ENCODE assay signal across 20 cellular contexts in the genomic region with DNA sequence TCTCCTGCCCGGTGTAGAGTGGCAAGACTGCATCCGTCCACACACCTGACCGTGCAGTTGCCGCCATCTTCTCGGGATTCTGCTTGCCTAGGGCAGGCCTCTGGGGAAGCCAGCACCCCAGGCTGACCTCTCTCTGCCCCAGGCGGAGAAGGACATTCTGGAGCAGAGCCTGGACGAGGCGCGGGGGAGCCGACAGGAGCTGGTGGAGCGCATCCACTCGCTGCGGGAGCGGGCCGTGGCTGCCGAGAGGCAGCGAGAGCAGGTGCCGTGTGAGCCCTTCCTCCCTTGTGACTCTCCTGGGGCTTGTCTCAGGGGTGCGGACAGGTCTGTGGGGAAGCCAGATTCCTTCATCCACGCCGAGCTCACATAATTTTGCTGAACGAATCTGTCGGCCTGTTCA. TPM values are rescaled to one million over a fixed set of nuclear protein-coding genes. Genes with fewer than 3 reads are reported as not detected.
A peak's percentile ranks its signal among the peaks of the same experiment; 100 is the strongest.
DNase-seq lines count a peak whose midpoint lies in the region; ATAC-seq and TF ChIP-seq lines count a peak whose summit lies in the region.
"Had no signal": no experiment of that assay in that cellular context is flagged by ENCODE, and none has a peak within 500 bp of the region (broad histone marks: within the 10 kb centered on the region; RNA-seq: fewer than 3 reads in every experiment).

No MANE protein-coding gene starts in this region.

- peaks cover 14% of the 10 kb centered on the region for H3K27me3 Mint-ChIP-seq in GM23338 (ENCODE audit: insufficient read depth, low read depth, poor library complexity)
- H3K27me3 Mint-ChIP-seq in WTC11 (ENCODE audit: low read depth) = no peaks in the 10 kb centered on the region
- H3K27me3 Mint-ChIP-seq in neural progenitor cell (ENCODE audit: insufficient read depth, low read depth) = peaks cover 8% of the 10 kb centered on the region
- H3K27me3 Mint-ChIP-seq in CD4-positive, alpha-beta memory T cell = peaks cover 1 to 2% of the 10 kb centered on the region in 2 donors
- H3K27me3 Mint-ChIP-seq in T-helper 17 cell = peaks cover 31% of the 10 kb centered on the region

- DNase-seq in GM23338 (ENCODE audit: low spot score) (no peak), WTC11 (ENCODE audit: low spot score) (no peak), left kidney (ENCODE audit: low read depth, low spot score) (peak; percentile 85), neural progenitor cell (ENCODE audit: low spot score) (no peak), islet precursor cell (no peak), T-helper 17 cell (no peak)
- no peak for DNase-seq in CD4-positive, alpha-beta memory T cell
- no peak for DNase-seq in stimulated activated CD4-positive, alpha-beta T cell treated with anti-CD3 and anti-CD28 coated beads, Interleukin-12 subunit alpha, Interleukin-12 subunit beta, amount 100 ng/mL, for 4 hours
- DNase-seq: 8988T; ACHN; AML-193; BE2C; C1 segment of cervical spinal cord; Caco-2; CD8-positive, alpha-beta T cell; DMS153; DND-41; HFFc6 had no signal

- intact Hi-C loops in CD4-positive, alpha-beta memory T cell (cut with micrococcal nuclease) = no loop called here

- no peaks in the 10 kb centered on the region for H3K79me2 ChIP-seq in GM23338 (replicated peaks; ENCODE audit: insufficient read depth)
- H3K79me2 ChIP-seq in neural progenitor cell (ENCODE audit: low read depth) = no peaks in the 10 kb centered on the region

- no peak overlapping the region for H3K4me3 ChIP-seq in GM23338
- no peak overlapping the region for H3K4me3 ChIP-seq in neural progenitor cell
- H3K4me3 ChIP-seq in CD4-positive, alpha-beta memory T cell (ENCODE audit: low read length in 2 of 2) = no peak overlapping the region
- H3K4me3 ChIP-seq: A549, HAP-1 had no signal

- peaks cover 2% of the 10 kb centered on the region; the same call in 2 of the 3 replicates for H3K4me1 Mint-ChIP-seq in GM23338
- H3K4me1 Mint-ChIP-seq in WTC11 = no peaks in the 10 kb centered on the region
- H3K4me1 Mint-ChIP-seq in neural progenitor cell = peaks cover 19% of the 10 kb centered on the region
- no peaks in the 10 kb centered on the region for H3K4me1 Mint-ChIP-seq in CD4-positive, alpha-beta memory T cell
- peaks cover 4% of the 10 kb centered on the region for H3K4me1 Mint-ChIP-seq in T-helper 17 cell

- H3K36me3 ChIP-seq in GM23338 (ENCODE audit: insufficient read depth) (no peaks in the 10 kb centered on the region), neural progenitor cell (no peaks in the 10 kb centered on the region)
- H3K36me3 ChIP-seq in CD4-positive, alpha-beta memory T cell (ENCODE audit: insufficient read depth, low read length) = no peaks in the 10 kb centered on the region
- H3K36me3 ChIP-seq: BE2C, HAP-1 had no signal

- H3K27ac Mint-ChIP-seq in GM23338 = peak overlapping the region; percentile 68; the same call in 1 of the 2 replicates
- H3K27ac Mint-ChIP-seq in WTC11 = peak overlapping the region; percentile 60; the same call in 1 of the 2 replicates
- peak overlapping the region; percentile 92 for H3K27ac Mint-ChIP-seq in neural progenitor cell
- H3K27ac Mint-ChIP-seq in CD4-positive, alpha-beta memory T cell = no peak overlapping the region
- no peak overlapping the region for H3K27ac Mint-ChIP-seq in T-helper 17 cell
- H3K27ac Mint-ChIP-seq: CD8-positive, alpha-beta T cell; HFFc6 had no signal

- 0 out of 2 replicates have a peak overlapping the region, but pooled peaks have one; percentile 7 for H2AFZ ChIP-seq in GM23338
- no peak overlapping the region for H2AFZ ChIP-seq in neural progenitor cell (replicated peaks)

- no peak overlapping the region for H3K4me2 ChIP-seq in GM23338
- no peak overlapping the region for H3K4me2 ChIP-seq in neural progenitor cell
- H3K4me2 ChIP-seq: A549 had no signal

- H4K20me1 ChIP-seq in GM23338 (replicated peaks; ENCODE audit: insufficient read depth) = no peaks in the 10 kb centered on the region
- H4K20me1 ChIP-seq in neural progenitor cell (ENCODE audit: low read depth) = no peaks in the 10 kb centered on the region

- no peaks in the 10 kb centered on the region for H3K9me3 Mint-ChIP-seq in GM23338
- no peaks in the 10 kb centered on the region for H3K9me3 Mint-ChIP-seq in WTC11
- no peaks in the 10 kb centered on the region for H3K9me3 Mint-ChIP-seq in neural progenitor cell
- H3K9me3 Mint-ChIP-seq in CD4-positive, alpha-beta memory T cell = peaks cover 0 to 1% (median 0%) of the 10 kb centered on the region in 8 donors
- H3K9me3 Mint-ChIP-seq: CD8-positive, alpha-beta T cell; HFFc6 had no signal

- H3K27ac ChIP-seq in GM23338 (ENCODE audit: low read depth) (no peak overlapping the region), neural progenitor cell (no peak overlapping the region)
- no peak overlapping the region for H3K27ac ChIP-seq in CD4-positive, alpha-beta memory T cell (ENCODE audit: low read depth, low read length)
- H3K27ac ChIP-seq: A549 had no signal

- H3K9me3 ChIP-seq in neural progenitor cell (ENCODE audit: low read depth) (no peaks in the 10 kb centered on the region), T-helper 17 cell (ENCODE audit: control insufficient read depth, low read length, poor library complexity, severe bottlenecking) (no peaks in the 10 kb centered on the region)
- no peaks in the 10 kb centered on the region for H3K9me3 ChIP-seq in CD4-positive, alpha-beta memory T cell (ENCODE audit: control insufficient read depth in 1 of 2, low read length in 2 of 2)
- H3K9me3 ChIP-seq: A549, BE2C, Caco-2, HAP-1 had no signal

- H3F3A ChIP-seq in GM23338 (replicated peaks; ENCODE audit: low read depth) (0 out of 2 replicates have a peak, but pooled peaks cover 3% of the 10 kb centered on the region), neural progenitor cell (ENCODE audit: low read depth) (no peaks in the 10 kb centered on the region)

- no peaks in the 10 kb centered on the region for H3K36me3 Mint-ChIP-seq in GM23338 (ENCODE audit: low read depth)
- no peaks in the 10 kb centered on the region for H3K36me3 Mint-ChIP-seq in WTC11
- no peaks in the 10 kb centered on the region for H3K36me3 Mint-ChIP-seq in neural progenitor cell
- H3K36me3 Mint-ChIP-seq in CD4-positive, alpha-beta memory T cell = no peaks in the 10 kb centered on the region
- H3K36me3 Mint-ChIP-seq in T-helper 17 cell (ENCODE audit: low read depth) = peaks cover 4% of the 10 kb centered on the region
- H3K36me3 Mint-ChIP-seq: CD8-positive, alpha-beta T cell had no signal

- POLR2A ChIA-PET in WTC11 (lab: Charles Lee) = interaction anchor here (0.6 kb wide), 1 partner anchor 757 kb away, joined by 3 read pairs; no protein-coding TSS in a partner anchor
- POLR2A ChIA-PET in CD4-positive, alpha-beta memory T cell (lab: Charles Lee; ENCODE audit: partially characterized antibody) = no interaction called here

- H3K27me3 ChIP-seq in GM23338 (ENCODE audit: insufficient read depth) (no peaks in the 10 kb centered on the region), neural progenitor cell (no peaks in the 10 kb centered on the region)
- no peaks in the 10 kb centered on the region for H3K27me3 ChIP-seq in CD4-positive, alpha-beta memory T cell (ENCODE audit: insufficient read depth, low read length)
- H3K27me3 ChIP-seq: BE2C had no signal

- CTCF ChIA-PET in WTC11 (lab: Charles Lee) = interaction anchor here (1.4 to 2.8 kb wide), 3 partner anchors 65 to 172 kb away, joined by 6 to 14 read pairs (median 8); a partner anchor contains a TSS
- CTCF ChIA-PET in CD4-positive, alpha-beta memory T cell (lab: Charles Lee; ENCODE audit: partially characterized antibody) = no interaction called here

- H3K4me3 Mint-ChIP-seq in GM23338 = no peak overlapping the region
- H3K4me3 Mint-ChIP-seq in WTC11 = no peak overlapping the region
- no peak overlapping the region for H3K4me3 Mint-ChIP-seq in neural progenitor cell
- H3K4me3 Mint-ChIP-seq in CD4-positive, alpha-beta memory T cell = no peak overlapping the region
- no peak overlapping the region for H3K4me3 Mint-ChIP-seq in T-helper 17 cell
- H3K4me3 Mint-ChIP-seq: CD8-positive, alpha-beta T cell; HFFc6 had no signal

- H3K4me1 ChIP-seq in GM23338 (ENCODE audit: insufficient read depth) = no peaks in the 10 kb centered on the region
- peaks cover 9% of the 10 kb centered on the region for H3K4me1 ChIP-seq in neural progenitor cell
- no peaks in the 10 kb centered on the region for H3K4me1 ChIP-seq in CD4-positive, alpha-beta memory T cell (ENCODE audit: insufficient read depth, low read length)
- H3K4me1 ChIP-seq: BE2C, Caco-2, HAP-1 had no signal

- ATAC-seq in GM23338 (no peak; the same call in 2 of the 3 replicates), WTC11 (no peak), T-helper 17 cell (no peak)
- ATAC-seq: A549; CD8-positive, alpha-beta T cell had no signal

- TF ChIP-seq CTCF in GM23338 (conservative IDR thresholded peaks at IDR 0.05; ENCODE audit: low read depth in 2 of 2) (no peak), WTC11 (IDR thresholded peaks at IDR 0.05) (no peak), neural progenitor cell (IDR thresholded peaks at IDR 0.05) (no peak)

- H3K9ac ChIP-seq in neural progenitor cell = no peak overlapping the region

- no peaks in the 10 kb centered on the region for H3K9me2 ChIP-seq in GM23338 (ENCODE audit: insufficient read depth)

RNA-seq across cellular contexts. Expression of a gene that starts 19.8 kb away (rescaled TPM):
- total RNA-seq in GM23338 (2014; rRNA removed; shearing (Covaris generic)) = 0.52 TPM in 1 of 2 replicates, not detected in the other
- polyA plus RNA-seq in GM23338 (2016; fragmentation: Nextera tagmentation; extraction: Ambion mirVana) = 0.08 TPM in 1 of 2 replicates, not detected in the other
- 0.18 to 0.83 TPM (median 0.25 TPM) in 3 replicates for total RNA-seq in WTC11 (2021)
- total RNA-seq in neural progenitor cell (ENCODE audit: low replicate concordance) = 0.56 and 0.60 TPM in 2 replicates
- under 1 TPM in 1 of 2 experiments, not detected in 1; 0.09 TPM for total RNA-seq in CD4-positive, alpha-beta memory T cell
- polyA plus RNA-seq in CD4-positive, alpha-beta memory T cell = under 1 TPM in 1 of 2 donors, not detected in 1; 0.07 TPM
- total RNA-seq in T-helper 17 cell = not detected
- total RNA-seq: CD8-positive, alpha-beta T cell; HFFc6 had no signal

RNA-seq across cellular contexts. Expression of a gene that starts 30.5 kb away (rescaled TPM):
- 9.6 and 26.9 TPM in 2 replicates for total RNA-seq in GM23338 (2014; rRNA removed; shearing (Covaris generic))
- polyA plus RNA-seq in GM23338 (2016; fragmentation: Nextera tagmentation; extraction: Ambion mirVana) = 17.5 and 18.6 TPM in 2 replicates
- total RNA-seq in WTC11 (2021) = 22.0 to 27.7 TPM (median 22.0 TPM) in 3 replicates
- total RNA-seq in neural progenitor cell (ENCODE audit: low replicate concordance) = 7.2 and 12.4 TPM in 2 replicates
- total RNA-seq in CD4-positive, alpha-beta memory T cell = 100 to 1,000 TPM; 189 to 198 TPM
- polyA plus RNA-seq in CD4-positive, alpha-beta memory T cell = 10 to 100 TPM; 37.8 to 58.6 TPM
- 100 to 1,000 TPM; 136 to 151 TPM for total RNA-seq in T-helper 17 cell

RNA-seq across cellular contexts. Expression of a gene that starts 30.6 kb away (rescaled TPM):
- total RNA-seq in GM23338 (2014; rRNA removed; shearing (Covaris generic)) = 16.1 and 23.0 TPM in 2 replicates
- polyA plus RNA-seq in GM23338 (2016; fragmentation: Nextera tagmentation; extraction: Ambion mirVana) = 10.8 and 10.9 TPM in 2 replicates
- total RNA-seq in WTC11 (2021) (19.1 to 26.4 TPM (median 23.5 TPM) in 3 replicates), neural progenitor cell (ENCODE audit: low replicate concordance) (7.9 and 24.1 TPM in 2 replicates), T-helper 17 cell (10 to 100 TPM; 57.0 to 73.8 TPM)
- total RNA-seq in CD4-positive, alpha-beta memory T cell = 100 to 1,000 TPM; 121 to 126 TPM
- polyA plus RNA-seq in CD4-positive, alpha-beta memory T cell = 10 to 100 TPM in 1 of 2 donors, 1 to 10 TPM in 1; 6.3 to 10.6 TPM

RNA-seq across cellular contexts. Expression of a gene that starts 42.7 kb away (rescaled TPM):
- 146 and 168 TPM in 2 replicates for total RNA-seq in GM23338 (2014; rRNA removed; shearing (Covaris generic))
- polyA plus RNA-seq in GM23338 (2016; fragmentation: Nextera tagmentation; extraction: Ambion mirVana) = 147 and 156 TPM in 2 replicates
- total RNA-seq in WTC11 (2021) = 142 to 160 TPM (median 142 TPM) in 3 replicates
- total RNA-seq in neural progenitor cell (ENCODE audit: low replicate concordance) = 89.3 and 102 TPM in 2 replicates
- 10 to 100 TPM; 54.2 to 56.0 TPM for total RNA-seq in CD4-positive, alpha-beta memory T cell
- polyA plus RNA-seq in CD4-positive, alpha-beta memory T cell = 100 to 1,000 TPM in 1 of 2 donors, 10 to 100 TPM in 1; 85.8 to 105 TPM
- 10 to 100 TPM; 86.2 to 92.2 TPM for total RNA-seq in T-helper 17 cell

Comparison
In these comparisons a context has a peak if more than half of its experiments do, and no peak if none do; other contexts are left out.
1. H3K27ac Mint-ChIP-seq: peak in GM23338 (single experiment), WTC11 (single experiment) and neural progenitor cell (single experiment); none in CD4-positive, alpha-beta memory T cell (0 of 7) and T-helper 17 cell (single experiment).